In the genomic region with DNA sequence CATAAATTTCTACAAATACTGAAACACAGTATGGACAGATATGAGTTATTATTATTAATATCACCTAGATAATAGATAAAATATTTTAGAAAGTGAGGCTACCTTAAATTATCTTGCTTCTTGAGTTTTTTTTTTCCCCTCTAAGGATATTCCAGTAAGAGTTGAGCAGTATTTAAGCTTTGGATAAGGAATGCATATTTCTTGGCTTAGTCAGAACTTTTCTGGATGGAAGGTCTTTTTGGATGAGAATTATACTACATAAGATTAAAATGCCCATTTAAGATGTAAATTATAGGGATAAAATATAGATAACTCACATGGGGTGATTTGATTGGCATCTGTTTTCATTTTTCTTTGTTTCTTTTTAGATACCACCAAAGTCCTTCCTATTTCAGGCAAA, we compare ENCODE assay signal across 1 cellular context.
TF ChIP-seq lines count a peak whose summit lies in the region.

No MANE protein-coding gene starts in this region.

TF ChIP-seq in WTC11, 78 proteins besides CTCF, POLR2A, EP300 and RAD21 (continued from another document):
- TF ChIP-seq MLX (CRISPR knock-in tag; IDR thresholded peaks at IDR 0.05) (no peak), ZNF416 (CRISPR knock-in tag; IDR thresholded peaks at IDR 0.05) (no peak), GTF2I (CRISPR knock-in tag; conservative IDR thresholded peaks at IDR 0.05) (no peak), NFATC4 (CRISPR knock-in tag; IDR thresholded peaks at IDR 0.05) (no peak), TEAD4 (CRISPR knock-in tag; IDR thresholded peaks at IDR 0.05) (no peak)
- TF ChIP-seq, protein P1, sequence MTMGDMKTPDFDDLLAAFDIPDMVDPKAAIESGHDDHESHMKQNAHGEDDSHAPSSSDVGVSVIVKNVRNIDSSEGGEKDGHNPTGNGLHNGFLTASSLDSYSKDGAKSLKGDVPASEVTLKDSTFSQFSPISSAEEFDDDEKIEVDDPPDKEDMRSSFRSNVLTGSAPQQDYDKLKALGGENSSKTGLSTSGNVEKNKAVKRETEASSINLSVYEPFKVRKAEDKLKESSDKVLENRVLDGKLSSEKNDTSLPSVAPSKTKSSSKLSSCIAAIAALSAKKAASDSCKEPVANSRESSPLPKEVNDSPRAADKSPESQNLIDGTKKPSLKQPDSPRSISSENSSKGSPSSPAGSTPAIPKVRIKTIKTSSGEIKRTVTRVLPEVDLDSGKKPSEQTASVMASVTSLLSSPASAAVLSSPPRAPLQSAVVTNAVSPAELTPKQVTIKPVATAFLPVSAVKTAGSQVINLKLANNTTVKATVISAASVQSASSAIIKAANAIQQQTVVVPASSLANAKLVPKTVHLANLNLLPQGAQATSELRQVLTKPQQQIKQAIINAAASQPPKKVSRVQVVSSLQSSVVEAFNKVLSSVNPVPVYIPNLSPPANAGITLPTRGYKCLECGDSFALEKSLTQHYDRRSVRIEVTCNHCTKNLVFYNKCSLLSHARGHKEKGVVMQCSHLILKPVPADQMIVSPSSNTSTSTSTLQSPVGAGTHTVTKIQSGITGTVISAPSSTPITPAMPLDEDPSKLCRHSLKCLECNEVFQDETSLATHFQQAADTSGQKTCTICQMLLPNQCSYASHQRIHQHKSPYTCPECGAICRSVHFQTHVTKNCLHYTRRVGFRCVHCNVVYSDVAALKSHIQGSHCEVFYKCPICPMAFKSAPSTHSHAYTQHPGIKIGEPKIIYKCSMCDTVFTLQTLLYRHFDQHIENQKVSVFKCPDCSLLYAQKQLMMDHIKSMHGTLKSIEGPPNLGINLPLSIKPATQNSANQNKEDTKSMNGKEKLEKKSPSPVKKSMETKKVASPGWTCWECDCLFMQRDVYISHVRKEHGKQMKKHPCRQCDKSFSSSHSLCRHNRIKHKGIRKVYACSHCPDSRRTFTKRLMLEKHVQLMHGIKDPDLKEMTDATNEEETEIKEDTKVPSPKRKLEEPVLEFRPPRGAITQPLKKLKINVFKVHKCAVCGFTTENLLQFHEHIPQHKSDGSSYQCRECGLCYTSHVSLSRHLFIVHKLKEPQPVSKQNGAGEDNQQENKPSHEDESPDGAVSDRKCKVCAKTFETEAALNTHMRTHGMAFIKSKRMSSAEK (CRISPR knock-in tag; IDR thresholded peaks at IDR 0.05; ENCODE audit: borderline replicate concordance), result no peak
TF ChIP-seq in WTC11: peak in this region for 0.
